Comparison of ENCODE assay signal across 8 cellular contexts in genomic region chr6:28137458-28138020, GRCh38. TPM values are rescaled to one million over a fixed set of nuclear protein-coding genes. Genes with fewer than 3 reads are reported as not detected.
DNase-seq lines count a peak whose midpoint lies in the region; ATAC-seq and TF ChIP-seq lines count a peak whose summit lies in the region.

No MANE protein-coding gene starts in this region.

- peaks cover 8% of the 10 kb centered on the region for H3K36me3 Mint-ChIP-seq in activated CD4-positive, alpha-beta memory T cell treated with anti-CD3 and anti-CD28 coated beads for 36 hours

- H3K27ac Mint-ChIP-seq in activated CD4-positive, alpha-beta memory T cell treated with anti-CD3 and anti-CD28 coated beads for 36 hours, result peak overlapping the region; percentile 92

- no peaks in the 10 kb centered on the region for H3K27me3 Mint-ChIP-seq in activated CD4-positive, alpha-beta memory T cell treated with anti-CD3 and anti-CD28 coated beads for 36 hours

- peak; percentile 32 for ATAC-seq in GM18517 (IDR thresholded peaks at IDR 0.05; ENCODE audit: unreplicated experiment)
- ATAC-seq in HG03139 (IDR thresholded peaks at IDR 0.05; ENCODE audit: unreplicated experiment), result no peak

- no peaks in the 10 kb centered on the region for H3K9me3 Mint-ChIP-seq in activated CD4-positive, alpha-beta memory T cell treated with anti-CD3 and anti-CD28 coated beads for 36 hours

- peaks cover 3% of the 10 kb centered on the region for H3K27me3 ChIP-seq in neutrophil

- intact Hi-C loops in activated CD4-positive, alpha-beta memory T cell treated with anti-CD3 and anti-CD28 coated beads for 36 hours (cut with micrococcal nuclease), result loop anchor here (1.0 to 5.0 kb wide), 8 partner anchors 33 to 805 kb away; partner anchors contain the start of genes ZNF165 and ZSCAN31

- POLR2A ChIA-PET in activated CD4-positive, alpha-beta memory T cell treated with anti-CD3 and anti-CD28 coated beads for 36 hours (lab: Charles Lee), result interaction anchor here (0.8 to 2.2 kb wide), 3 partner anchors 15 to 130 kb away, joined by 3 to 6 read pairs (median 3); partner anchors contain the start of gene ZSCAN26

- peak; percentile 8 for DNase-seq in ACHN
- DNase-seq in M059J (ENCODE audit: low read depth), result peak; percentile 49
- DNase-seq in activated CD4-positive, alpha-beta memory T cell treated with anti-CD3 and anti-CD28 coated beads for 36 hours, result peak; percentile 46
- DNase-seq in fibroblast of pulmonary artery (ENCODE audit: low read depth), result peak; percentile 27
- DNase-seq in mesenteric fat pad (ENCODE audit: low spot score), result no peak

- no peaks in the 10 kb centered on the region for H3K9me3 ChIP-seq in neutrophil

- H3K4me1 ChIP-seq in neutrophil (ENCODE audit: control insufficient read depth in 1 of 2, insufficient read depth in 1 of 2, low read depth in 1 of 2, low read length in 1 of 2), result peaks cover 36 to 44% of the 10 kb centered on the region in 2 experiments

- H3K27ac ChIP-seq in neutrophil, result peak overlapping the region; percentile 82

- TF ChIP-seq CTCF in fibroblast of pulmonary artery (IDR thresholded peaks at IDR 0.05; ENCODE audit: low read length, missing control alignments) (no peak), neutrophil (IDR thresholded peaks at IDR 0.05) (no peak)

- H3K36me3 ChIP-seq in neutrophil, result no peaks in the 10 kb centered on the region

- H3K4me1 Mint-ChIP-seq in activated CD4-positive, alpha-beta memory T cell treated with anti-CD3 and anti-CD28 coated beads for 36 hours (ENCODE audit: low read depth), result peaks cover 63% of the 10 kb centered on the region

- in situ Hi-C loops in ACHN (cut with HindIII; ENCODE audit: low pct_ligation_motif_present, low pct_unique_long_range_greater_than_20kb, low sequenced_read_pairs), result no loop called here

- peak overlapping the region; percentile 82 for H3K4me3 Mint-ChIP-seq in activated CD4-positive, alpha-beta memory T cell treated with anti-CD3 and anti-CD28 coated beads for 36 hours

- H3K4me3 ChIP-seq in fibroblast of pulmonary artery (replicated peaks; ENCODE audit: low read depth, low read length), result peak overlapping the region; percentile 89
- peak overlapping the region; percentile 84 to 90 for H3K4me3 ChIP-seq in neutrophil (ENCODE audit: low read depth in 1 of 2, low read length in 1 of 2)

- CTCF ChIA-PET in activated CD4-positive, alpha-beta memory T cell treated with anti-CD3 and anti-CD28 coated beads for 36 hours (lab: Charles Lee), result interaction anchor here (1.5 to 2.9 kb wide), 2 partner anchors 33 to 219 kb away, joined by 4 to 9 read pairs; no protein-coding TSS in a partner anchor

RNA-seq across cellular contexts. Expression of gene ZKSCAN8, which starts 4.1 kb away (rescaled TPM):
- 16.4 and 20.6 TPM in 2 replicates for total RNA-seq in M059J (2014; rRNA removed; shearing (Covaris generic))
- 10 to 100 TPM; 14.4 to 16.5 TPM for total RNA-seq in activated CD4-positive, alpha-beta memory T cell treated with anti-CD3 and anti-CD28 coated beads for 36 hours
- total RNA-seq in mesenteric fat pad, result 15.1 TPM

RNA-seq across cellular contexts. Expression of gene ZSCAN16, which starts 13.1 kb away (rescaled TPM):
- 1.9 and 7.8 TPM in 2 replicates for total RNA-seq in M059J (2014; rRNA removed; shearing (Covaris generic))
- total RNA-seq in activated CD4-positive, alpha-beta memory T cell treated with anti-CD3 and anti-CD28 coated beads for 36 hours, result 1 to 10 TPM; 2.8 to 3.6 TPM
- 3.4 TPM for total RNA-seq in mesenteric fat pad

RNA-seq across cellular contexts. Expression of gene ZNF165, which starts 57.2 kb away (rescaled TPM):
- total RNA-seq in M059J (2014; rRNA removed; shearing (Covaris generic)), result 0.89 and 1.6 TPM in 2 replicates
- 1 to 10 TPM; 3.7 to 4.0 TPM for total RNA-seq in activated CD4-positive, alpha-beta memory T cell treated with anti-CD3 and anti-CD28 coated beads for 36 hours
- 0.19 TPM for total RNA-seq in mesenteric fat pad
